In the genomic region with DNA sequence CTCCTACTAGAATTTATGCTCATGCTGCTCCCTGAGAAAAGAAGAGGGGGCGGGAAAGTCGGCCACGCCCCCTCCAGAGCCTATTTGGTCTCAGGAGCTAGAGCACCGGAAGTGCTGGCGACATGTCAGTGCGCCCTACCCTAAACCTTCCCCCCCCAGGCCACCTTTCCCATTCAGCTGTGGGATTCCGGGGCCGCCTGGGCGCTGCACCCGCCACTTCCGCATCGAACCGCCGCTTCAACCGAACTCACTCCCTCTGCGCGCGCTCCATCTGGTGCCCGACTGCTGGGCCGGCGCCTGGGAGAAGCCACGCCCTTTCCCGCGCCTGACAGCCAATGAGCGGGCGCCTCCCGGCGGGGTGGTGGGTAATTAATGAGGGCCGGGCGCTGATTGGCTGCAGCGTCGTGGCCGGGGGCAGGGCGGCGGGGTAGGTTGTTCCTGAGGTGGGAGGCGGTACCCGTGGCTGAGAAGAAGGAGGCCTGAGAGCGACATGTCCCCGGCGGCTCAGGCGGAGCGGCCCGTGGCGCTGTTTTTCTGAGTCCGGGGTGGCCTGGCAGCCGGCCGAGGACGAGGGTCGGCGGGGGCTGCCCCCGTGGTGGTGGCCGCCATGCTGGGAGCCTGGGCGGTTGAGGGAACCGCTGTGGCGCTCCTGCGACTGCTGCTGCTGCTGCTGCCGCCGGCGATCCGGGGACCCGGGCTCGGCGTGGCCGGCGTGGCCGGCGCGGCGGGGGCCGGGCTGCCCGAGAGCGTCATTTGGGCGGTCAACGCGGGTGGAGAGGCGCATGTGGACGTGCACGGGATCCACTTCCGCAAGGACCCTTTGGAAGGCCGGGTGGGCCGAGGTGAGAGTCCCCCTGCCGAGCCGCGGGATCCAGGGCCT, we compare ENCODE assay signal across 1 cellular context.
TF ChIP-seq lines count a peak whose summit lies in the region.

TSS of gene MLEC (plus strand) at position 460 of the 880 bp plus-strand sequence. CDS start at position 608, 148 bp downstream.

TF ChIP-seq in HepG2, 621 proteins besides CTCF, POLR2A, EP300 and RAD21 (continued from another document and continues in another):
- TF ChIP-seq, protein P1, sequence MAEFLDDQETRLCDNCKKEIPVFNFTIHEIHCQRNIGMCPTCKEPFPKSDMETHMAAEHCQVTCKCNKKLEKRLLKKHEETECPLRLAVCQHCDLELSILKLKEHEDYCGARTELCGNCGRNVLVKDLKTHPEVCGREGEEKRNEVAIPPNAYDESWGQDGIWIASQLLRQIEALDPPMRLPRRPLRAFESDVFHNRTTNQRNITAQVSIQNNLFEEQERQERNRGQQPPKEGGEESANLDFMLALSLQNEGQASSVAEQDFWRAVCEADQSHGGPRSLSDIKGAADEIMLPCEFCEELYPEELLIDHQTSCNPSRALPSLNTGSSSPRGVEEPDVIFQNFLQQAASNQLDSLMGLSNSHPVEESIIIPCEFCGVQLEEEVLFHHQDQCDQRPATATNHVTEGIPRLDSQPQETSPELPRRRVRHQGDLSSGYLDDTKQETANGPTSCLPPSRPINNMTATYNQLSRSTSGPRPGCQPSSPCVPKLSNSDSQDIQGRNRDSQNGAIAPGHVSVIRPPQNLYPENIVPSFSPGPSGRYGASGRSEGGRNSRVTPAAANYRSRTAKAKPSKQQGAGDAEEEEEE (CRISPR knock-in tag; IDR thresholded peaks at IDR 0.05; ENCODE audit: borderline replicate concordance), result no peak
- TF ChIP-seq JDP2 (CRISPR knock-in tag; IDR thresholded peaks at IDR 0.05; ENCODE audit: borderline replicate concordance) (no peak), E2F5 (CRISPR knock-in tag; conservative IDR thresholded peaks at IDR 0.05) (no peak), ZSCAN25 (CRISPR knock-in tag; IDR thresholded peaks at IDR 0.05) (0 out of 2 replicates have a peak, but pooled peaks have one; percentile 11), ZNF598 (CRISPR knock-in tag; IDR thresholded peaks at IDR 0.05; ENCODE audit: borderline replicate concordance) (no peak), ZNF703 (CRISPR knock-in tag; IDR thresholded peaks at IDR 0.05; ENCODE audit: borderline replicate concordance) (no peak; the same call in 1 of the 2 replicates), ZNF143 (CRISPR knock-in tag; IDR thresholded peaks at IDR 0.05) (no peak; the same call in 1 of the 2 replicates), HNRNPK (IDR thresholded peaks at IDR 0.05; ENCODE audit: low read depth, low read length, poor library complexity, severe bottlenecking) (peak; percentile 14), ZNF646 (CRISPR knock-in tag; IDR thresholded peaks at IDR 0.05) (no peak), SRSF1 (optimal IDR thresholded peaks at IDR 0.05; ENCODE audit: low read depth, low read length) (no peak), ATF7-NPFF (CRISPR knock-in tag; IDR thresholded peaks at IDR 0.05; ENCODE audit: low read depth) (peak; percentile 89), ZNF749 (CRISPR knock-in tag; IDR thresholded peaks at IDR 0.05; ENCODE audit: borderline replicate concordance) (peak; percentile 78; the same call in 1 of the 2 replicates), TP53 (CRISPR knock-in tag; conservative IDR thresholded peaks at IDR 0.05) (no peak), KLF13 (CRISPR knock-in tag; IDR thresholded peaks at IDR 0.05) (no peak), ATM (IDR thresholded peaks at IDR 0.05; ENCODE audit: borderline replicate concordance) (no peak), ZNF891 (CRISPR knock-in tag; IDR thresholded peaks at IDR 0.05) (no peak; the same call in 1 of the 2 replicates), FOXP1 (IDR thresholded peaks at IDR 0.05) (no peak), FOXP1 (CRISPR knock-in tag; IDR thresholded peaks at IDR 0.05) (no peak), GTF2F1 (IDR thresholded peaks at IDR 0.05; ENCODE audit: low read length) (no peak), TCF7L2 (IDR thresholded peaks at IDR 0.05; ENCODE audit: low read depth, low read length) (no peak), POLR2G (IDR thresholded peaks at IDR 0.05; ENCODE audit: low read depth, low read length) (peak; percentile 77), ZNF644 (CRISPR knock-in tag; IDR thresholded peaks at IDR 0.05; ENCODE audit: low read depth) (no peak), MAFG (CRISPR knock-in tag; IDR thresholded peaks at IDR 0.05) (no peak), KMT2A (CRISPR knock-in tag; IDR thresholded peaks at IDR 0.05) (peak; percentile 79), ZFP41 (CRISPR knock-in tag; IDR thresholded peaks at IDR 0.05; ENCODE audit: borderline replicate concordance) (no peak), PHF5A (CRISPR knock-in tag; IDR thresholded peaks at IDR 0.05; ENCODE audit: low read depth, unreplicated experiment) (no peak), ATAD3A (CRISPR knock-in tag; IDR thresholded peaks at IDR 0.05) (no peak), XBP1 (CRISPR knock-in tag; IDR thresholded peaks at IDR 0.05) (peak; percentile 4; the same call in 1 of the 2 replicates), ZNF761 (CRISPR knock-in tag; conservative IDR thresholded peaks at IDR 0.05) (no peak), SRF (IDR thresholded peaks at IDR 0.05; ENCODE audit: low read depth, low read length) (no peak; the same call in 1 of the 2 replicates), BCLAF1 (IDR thresholded peaks at IDR 0.05) (no peak), ATF6 (CRISPR knock-in tag; conservative IDR thresholded peaks at IDR 0.05) (no peak), ZSCAN12 (CRISPR knock-in tag; IDR thresholded peaks at IDR 0.05) (peak; percentile 50; the same call in 1 of the 2 replicates), ZFP36L2 (CRISPR knock-in tag; IDR thresholded peaks at IDR 0.05) (no peak), MYC (CRISPR knock-in tag; IDR thresholded peaks at IDR 0.05; ENCODE audit: borderline replicate concordance) (0 out of 2 replicates have a peak, but pooled peaks have one; percentile 77), AKAP8 (CRISPR knock-in tag; IDR thresholded peaks at IDR 0.05) (no peak), MEIS2 (CRISPR knock-in tag; IDR thresholded peaks at IDR 0.05) (peak; percentile 79), HOXD1 (CRISPR knock-in tag; IDR thresholded peaks at IDR 0.05) (peak; percentile 61), DMAP1 (CRISPR knock-in tag; IDR thresholded peaks at IDR 0.05) (peak; percentile 91), GATAD2A (CRISPR knock-in tag; IDR thresholded peaks at IDR 0.05) (0 out of 2 replicates have a peak, but pooled peaks have one; percentile 34)
- TF ChIP-seq, protein P2, sequence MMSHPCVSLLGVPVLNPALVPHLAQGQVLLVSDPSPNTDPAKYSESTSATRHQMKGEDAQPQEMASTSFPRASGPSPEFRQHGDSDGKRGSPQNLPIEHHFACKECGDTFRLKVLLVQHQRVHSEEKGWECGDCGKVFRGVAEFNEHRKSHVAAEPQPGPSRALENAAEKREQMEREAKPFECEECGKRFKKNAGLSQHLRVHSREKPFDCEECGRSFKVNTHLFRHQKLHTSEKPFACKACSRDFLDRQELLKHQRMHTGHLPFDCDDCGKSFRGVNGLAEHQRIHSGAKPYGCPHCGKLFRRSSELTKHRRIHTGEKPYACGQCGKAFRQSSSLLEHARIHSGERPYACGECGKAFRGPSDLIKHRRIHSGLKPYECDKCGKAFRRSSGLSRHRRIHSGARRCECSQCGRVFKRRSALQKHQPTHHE (CRISPR knock-in tag; IDR thresholded peaks at IDR 0.05; ENCODE audit: borderline replicate concordance), result peak; percentile 42; the same call in 1 of the 2 replicates
- TF ChIP-seq, protein P3, sequence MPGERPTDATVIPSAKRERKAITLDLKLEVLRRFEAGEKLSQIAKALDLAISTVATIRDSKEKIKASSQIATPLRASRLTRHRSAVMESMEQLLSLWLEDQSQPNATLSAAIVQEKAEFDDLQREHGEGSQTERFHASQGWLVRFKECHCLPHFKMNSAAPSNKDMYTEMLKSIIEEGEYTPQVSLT (CRISPR knock-in tag; IDR thresholded peaks at IDR 0.05; ENCODE audit: borderline replicate concordance, low read depth), result peak; percentile 80; the same call in 1 of the 2 replicates
- TF ChIP-seq, protein P4, sequence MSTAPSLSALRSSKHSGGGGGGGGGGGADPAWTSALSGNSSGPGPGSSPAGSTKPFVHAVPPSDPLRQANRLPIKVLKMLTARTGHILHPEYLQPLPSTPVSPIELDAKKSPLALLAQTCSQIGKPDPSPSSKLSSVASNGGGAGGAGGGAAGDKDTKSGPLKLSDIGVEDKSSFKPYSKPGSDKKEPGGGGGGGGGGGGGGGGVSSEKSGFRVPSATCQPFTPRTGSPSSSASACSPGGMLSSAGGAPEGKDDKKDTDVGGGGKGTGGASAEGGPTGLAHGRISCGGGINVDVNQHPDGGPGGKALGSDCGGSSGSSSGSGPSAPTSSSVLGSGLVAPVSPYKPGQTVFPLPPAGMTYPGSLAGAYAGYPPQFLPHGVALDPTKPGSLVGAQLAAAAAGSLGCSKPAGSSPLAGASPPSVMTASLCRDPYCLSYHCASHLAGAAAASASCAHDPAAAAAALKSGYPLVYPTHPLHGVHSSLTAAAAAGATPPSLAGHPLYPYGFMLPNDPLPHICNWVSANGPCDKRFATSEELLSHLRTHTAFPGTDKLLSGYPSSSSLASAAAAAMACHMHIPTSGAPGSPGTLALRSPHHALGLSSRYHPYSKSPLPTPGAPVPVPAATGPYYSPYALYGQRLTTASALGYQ (CRISPR knock-in tag; IDR thresholded peaks at IDR 0.05), result 0 out of 2 replicates have a peak, but pooled peaks have one; percentile 36
